Comparison of ENCODE assay signal across 22 cellular contexts in genomic region chr2:180449171-180449570, GRCh38.
DNase-seq lines count a peak whose midpoint lies in the region; FAIRE-seq and TF ChIP-seq lines count a peak whose summit lies in the region.
"Had no signal": no experiment of that assay in that cellular context is flagged by ENCODE, and none has a peak within 500 bp of the region (broad histone marks: within the 10 kb centered on the region; RNA-seq: fewer than 3 reads in every experiment).

No MANE protein-coding gene starts in this region.

- in situ Hi-C loops in GM23248 (cut with MboI): no loop called here

- dilution Hi-C loops in keratinocyte (cut with MboI; ENCODE audit: extremely low pct_ligation_motif_present, low sequenced_read_pairs): no loop called here

- no peaks in the 10 kb centered on the region for H3K36me3 Mint-ChIP-seq in endodermal cell (ENCODE audit: low read depth)
- H3K36me3 Mint-ChIP-seq in activated CD4-positive, alpha-beta T cell treated with anti-CD3 and anti-CD28 coated beads, Interleukin-2, amount 10 ng/mL, durations not matched to agents 24 days and 14 days (ENCODE audit: low read depth): no peaks in the 10 kb centered on the region
- H3K36me3 Mint-ChIP-seq: CD14-positive monocyte had no signal

- H3K4me3 ChIP-seq in GM23248: no peak overlapping the region
- no peak overlapping the region for H3K4me3 ChIP-seq in WERI-Rb-1 (ENCODE audit: low read depth, low read length)
- peak overlapping the region; percentile 26 for H3K4me3 ChIP-seq in endodermal cell (ENCODE audit: low read length)
- no peak overlapping the region for H3K4me3 ChIP-seq in keratinocyte (ENCODE audit: control insufficient read depth in 2 of 3, extremely low read depth in 1 of 3, insufficient read depth in 2 of 3, low read depth in 1 of 3, low read length in 3 of 3)
- H3K4me3 ChIP-seq: GM12878, HAP-1, SJSA1 had no signal

- H3K4me3 Mint-ChIP-seq in endodermal cell: no peak overlapping the region
- H3K4me3 Mint-ChIP-seq in activated CD4-positive, alpha-beta T cell treated with anti-CD3 and anti-CD28 coated beads, Interleukin-2, amount 10 ng/mL, durations not matched to agents 24 days and 14 days: no peak overlapping the region
- H3K4me3 Mint-ChIP-seq: B cell, CD14-positive monocyte had no signal

- H3K27me3 ChIP-seq in GM23248 (replicated peaks; ENCODE audit: insufficient read depth) (no peaks in the 10 kb centered on the region), WERI-Rb-1 (ENCODE audit: insufficient read depth, low read depth, severe bottlenecking) (no peaks in the 10 kb centered on the region), endodermal cell (ENCODE audit: control insufficient read depth, insufficient read depth, low read length, poor library complexity, severe bottlenecking) (no peaks in the 10 kb centered on the region), keratinocyte (ENCODE audit: control insufficient read depth, extremely low read depth, insufficient read depth, low read length) (no peaks in the 10 kb centered on the region)
- H3K27me3 ChIP-seq: SJSA1 had no signal

- H3K9ac ChIP-seq in GM23248 (no peak overlapping the region), endodermal cell (ENCODE audit: extremely low read depth, low read length, poor library complexity, severe bottlenecking) (no peak overlapping the region), keratinocyte (ENCODE audit: control insufficient read depth, extremely low read depth, insufficient read depth, low read length) (no peak overlapping the region)

- no peaks in the 10 kb centered on the region for H3K9me2 ChIP-seq in GM23248 (ENCODE audit: insufficient read depth)

- TF ChIP-seq CTCF in WERI-Rb-1 (IDR thresholded peaks at IDR 0.05; ENCODE audit: low read depth, low read length) (no peak), endodermal cell (conservative IDR thresholded peaks at IDR 0.05) (no peak), keratinocyte (optimal IDR thresholded peaks at IDR 0.05 in 1 of 3, IDR thresholded peaks at IDR 0.05 in 1 of 3, conservative IDR thresholded peaks at IDR 0.05 in 1 of 3; ENCODE audit: extremely low read depth in 1 of 3, insufficient read depth in 2 of 3, low read length in 3 of 3) (no peak)

- no peaks in the 10 kb centered on the region for H3K9me1 ChIP-seq in keratinocyte (ENCODE audit: control insufficient read depth, extremely low read depth, insufficient read depth, low read length)

- no peaks in the 10 kb centered on the region for H3K9me3 Mint-ChIP-seq in endodermal cell
- no peaks in the 10 kb centered on the region for H3K9me3 Mint-ChIP-seq in activated CD4-positive, alpha-beta T cell treated with anti-CD3 and anti-CD28 coated beads, Interleukin-2, amount 10 ng/mL, durations not matched to agents 24 days and 14 days

- H3K4me1 ChIP-seq in GM23248 (ENCODE audit: insufficient read depth) (0 out of 2 replicates have a peak, but pooled peaks cover 4% of the 10 kb centered on the region), endodermal cell (ENCODE audit: control insufficient read depth, insufficient read depth, low read length) (peaks cover 9% of the 10 kb centered on the region), keratinocyte (ENCODE audit: control insufficient read depth, extremely low read depth, insufficient read depth, low read length) (peaks cover 3% of the 10 kb centered on the region)
- H3K4me1 ChIP-seq: HAP-1, SJSA1 had no signal

- 33 to 73% methylated on average over 2 of the region's 2 CpGs for WGBS in GM23248 (ENCODE audit: low coverage in 1 of 2, low lambda C conversion rate in 2 of 2, missing lambda C conversion rate in 2 of 2), 2 experiments
- 90% methylated on average over 2 of the region's 2 CpGs; no CpG with 5 or more reads in 1 of the 2 experiments for WGBS in endodermal cell (ENCODE audit: insufficient coverage in 1 of 2, insufficient read length in 1 of 2), 2 experiments

- no peaks in the 10 kb centered on the region for H3F3A ChIP-seq in GM23248 (ENCODE audit: insufficient read depth)

- no peaks in the 10 kb centered on the region for H3K36me3 ChIP-seq in GM23248 (ENCODE audit: low read depth)
- no peaks in the 10 kb centered on the region for H3K36me3 ChIP-seq in WERI-Rb-1
- no peaks in the 10 kb centered on the region for H3K36me3 ChIP-seq in endodermal cell (ENCODE audit: control insufficient read depth, insufficient read depth, low read length)
- no peaks in the 10 kb centered on the region for H3K36me3 ChIP-seq in keratinocyte (ENCODE audit: control insufficient read depth in 2 of 2, extremely low read depth in 1 of 2, insufficient read depth in 2 of 2, low read length in 2 of 2)
- H3K36me3 ChIP-seq: HAP-1, SJSA1 had no signal

- peak overlapping the region; percentile 77 for H3K27ac Mint-ChIP-seq in endodermal cell
- no peak overlapping the region for H3K27ac Mint-ChIP-seq in activated CD4-positive, alpha-beta T cell treated with anti-CD3 and anti-CD28 coated beads, Interleukin-2, amount 10 ng/mL, durations not matched to agents 24 days and 14 days
- H3K27ac Mint-ChIP-seq: B cell, CD14-positive monocyte had no signal

- DNase-seq in GM23248 (peak; percentile 35), WERI-Rb-1 (peak; percentile 54), endodermal cell (no peak), keratinocyte (ENCODE audit: low read depth, low spot score) (no peak), HT-29 (ENCODE audit: low spot score) (no peak)
- DNase-seq in stimulated activated CD4-positive, alpha-beta T cell treated with anti-CD3 and anti-CD28 coated beads, Interleukin-4, amount 100 ng/mL, for 24 hours: no peak
- no peak for DNase-seq in activated CD4-positive, alpha-beta T cell treated with anti-CD3 and anti-CD28 coated beads, Interleukin-2, amount 10 ng/mL, durations not matched to agents 24 days and 14 days
- DNase-seq in activated effector memory CD4-positive, alpha-beta T cell treated with anti-CD3 and anti-CD28 coated beads, Interleukin-2, amount 50 U/mL, for 16 hours: no peak
- DNase-seq: DMS79 treated with DMSO at 0.1 percent for 48 hours, KBM-7, NCI-H1092 treated with DMSO at 0.1 percent for 48 hours, NCI-H146, NCI-H2029, NCI-H2227 treated with DMSO at 0.1 percent for 48 hours, NCI-H510A treated with DMSO at 0.1 percent for 48 hours had no signal

- FAIRE-seq in keratinocyte (lab: Jason Lieb, UNC): peak; percentile 34
- FAIRE-seq: A204.1, GM12878 had no signal

- H4K20me1 ChIP-seq in GM23248 (ENCODE audit: insufficient read depth) (no peaks in the 10 kb centered on the region), keratinocyte (ENCODE audit: control insufficient read depth, extremely low read depth, insufficient read depth, low read length) (no peaks in the 10 kb centered on the region)

- no peaks in the 10 kb centered on the region for H3K27me3 Mint-ChIP-seq in endodermal cell (ENCODE audit: insufficient read depth)
- H3K27me3 Mint-ChIP-seq in activated CD4-positive, alpha-beta T cell treated with anti-CD3 and anti-CD28 coated beads, Interleukin-2, amount 10 ng/mL, durations not matched to agents 24 days and 14 days: peaks cover 2% of the 10 kb centered on the region
- H3K27me3 Mint-ChIP-seq: B cell had no signal

- no peak overlapping the region for H3K27ac ChIP-seq in GM23248
- H3K27ac ChIP-seq in WERI-Rb-1: peak overlapping the region; percentile 2; the same call in 1 of the 2 replicates
- H3K27ac ChIP-seq in endodermal cell (ENCODE audit: low read depth, low read length): no peak overlapping the region
- H3K27ac ChIP-seq in keratinocyte (ENCODE audit: control insufficient read depth, insufficient read depth, low read length): no peak overlapping the region
- H3K27ac ChIP-seq: HL-60, SJSA1 had no signal

- intact Hi-C loops in activated CD4-positive, alpha-beta T cell treated with anti-CD3 and anti-CD28 coated beads, Interleukin-2, amount 10 ng/mL, durations not matched to agents 24 days and 14 days (cut with micrococcal nuclease): no loop called here

- no peak overlapping the region for H3K4me2 ChIP-seq in GM23248 (ENCODE audit: unreplicated experiment)
- H3K4me2 ChIP-seq in keratinocyte (ENCODE audit: control insufficient read depth, extremely low read depth, insufficient read depth, low read depth, low read length): no peak overlapping the region

- H3K4me1 Mint-ChIP-seq in endodermal cell: peaks cover 19% of the 10 kb centered on the region
- no peaks in the 10 kb centered on the region for H3K4me1 Mint-ChIP-seq in activated CD4-positive, alpha-beta T cell treated with anti-CD3 and anti-CD28 coated beads, Interleukin-2, amount 10 ng/mL, durations not matched to agents 24 days and 14 days
- H3K4me1 Mint-ChIP-seq: B cell had no signal

- H2AFZ ChIP-seq in GM23248: no peak overlapping the region
- no peak overlapping the region for H2AFZ ChIP-seq in keratinocyte (ENCODE audit: control insufficient read depth, low read length)

- H3K9me3 ChIP-seq in GM23248 (ENCODE audit: low read depth) (no peaks in the 10 kb centered on the region), WERI-Rb-1 (ENCODE audit: severe bottlenecking) (no peaks in the 10 kb centered on the region), endodermal cell (ENCODE audit: control insufficient read depth, low read length) (no peaks in the 10 kb centered on the region), keratinocyte (ENCODE audit: control insufficient read depth, low read depth, low read length) (no peaks in the 10 kb centered on the region)
- H3K9me3 ChIP-seq: HAP-1, SJSA1 had no signal

- no peaks in the 10 kb centered on the region for H3K79me2 ChIP-seq in GM23248 (ENCODE audit: insufficient read depth)
- no peaks in the 10 kb centered on the region for H3K79me2 ChIP-seq in keratinocyte (ENCODE audit: control insufficient read depth, insufficient read depth, low read length)

Comparison
In these comparisons a context has a peak if more than half of its experiments do, and no peak if none do; other contexts are left out.
1. DNase-seq: peak in GM23248 (single experiment) and WERI-Rb-1 (single experiment); none in endodermal cell (single experiment), keratinocyte (single experiment), stimulated activated CD4-positive, alpha-beta T cell treated with anti-CD3 and anti-CD28 coated beads, Interleukin-4, amount 100 ng/mL, for 24 hours (single experiment), HT-29 (single experiment), activated CD4-positive, alpha-beta T cell treated with anti-CD3 and anti-CD28 coated beads, Interleukin-2, amount 10 ng/mL, durations not matched to agents 24 days and 14 days (single experiment) and activated effector memory CD4-positive, alpha-beta T cell treated with anti-CD3 and anti-CD28 coated beads, Interleukin-2, amount 50 U/mL, for 16 hours (single experiment).